In genomic region chr1:143729451-143730111, GRCh38 we compare ENCODE assay signal across 8 cellular contexts.
DNase-seq lines count a peak whose midpoint lies in the region; ATAC-seq, FAIRE-seq and TF ChIP-seq lines count a peak whose summit lies in the region.
"Not testable (repeated sequence)": the region's sequence is repeated elsewhere in the genome, so short reads cannot be mapped to it uniquely, and the experiment has no call there.

No MANE protein-coding gene starts in this region.

- H3K27ac Mint-ChIP-seq in activated naive CD4-positive, alpha-beta T cell treated with anti-CD3 and anti-CD28 coated beads, Interleukin-2, amount 10 ng/mL, durations not matched to agents 7 days and 5 days, result peak overlapping the region; percentile 93
- peak overlapping the region; percentile 99 for H3K27ac Mint-ChIP-seq in progenitor cell of endocrine pancreas

- H3K4me3 ChIP-seq in heart left ventricle, result peak overlapping the region in 1 of 12 donors; percentile 35

- peaks cover 0 to 59% (median 22%) of the 10 kb centered on the region in 9 donors for H3K27me3 ChIP-seq in heart left ventricle

- CTCF ChIA-PET in activated naive CD4-positive, alpha-beta T cell treated with anti-CD3 and anti-CD28 coated beads, Interleukin-2, amount 10 ng/mL, durations not matched to agents 7 days and 5 days (lab: Charles Lee), result not testable (repeated sequence)

- not testable (repeated sequence) for H3K36me3 ChIP-seq in heart left ventricle

- ATAC-seq in GM18867 (IDR thresholded peaks at IDR 0.05; ENCODE audit: unreplicated experiment), result peak; percentile 69
- ATAC-seq in HG03378 (IDR thresholded peaks at IDR 0.05; ENCODE audit: unreplicated experiment), result peak; percentile 64
- ATAC-seq in heart left ventricle, result peak; percentile 47 to 95 (median 94)

- not testable (repeated sequence) for H3K36me3 Mint-ChIP-seq in activated naive CD4-positive, alpha-beta T cell treated with anti-CD3 and anti-CD28 coated beads, Interleukin-2, amount 10 ng/mL, durations not matched to agents 7 days and 5 days; progenitor cell of endocrine pancreas (ENCODE audit: insufficient read depth)

- in situ Hi-C loops in SK-MEL-5 (cut with HindIII; ENCODE audit: low pct_unique_long_range_greater_than_20kb, low sequenced_read_pairs), result not testable (repeated sequence)

- H3K4me1 ChIP-seq in heart left ventricle, result not testable (repeated sequence)

- not testable (repeated sequence) for DNase-seq in H54 (ENCODE audit: insufficient read length, low spot score); progenitor cell of endocrine pancreas (ENCODE audit: low spot score, unreplicated experiment)
- DNase-seq in SK-MEL-5 (ENCODE audit: low read depth, low spot score) (peak; percentile 51), heart left ventricle (peak in 1 of 5 donors; percentile 18)
- peak; percentile 55 for DNase-seq in activated naive CD4-positive, alpha-beta T cell treated with anti-CD3 and anti-CD28 coated beads, Interleukin-2, amount 10 ng/mL, durations not matched to agents 7 days and 5 days

- not testable (repeated sequence) for TF ChIP-seq CTCF in heart left ventricle (IDR thresholded peaks at IDR 0.05); progenitor cell of endocrine pancreas (IDR thresholded peaks at IDR 0.05; ENCODE audit: unreplicated experiment)

- FAIRE-seq in A204.1 (lab: Jason Lieb, UNC), result peak; percentile 27
- peak; percentile 85 for FAIRE-seq in H54 (lab: Jason Lieb, UNC)

- not testable (repeated sequence) for TF ChIP-seq POLR2A in H54 (IDR thresholded peaks at IDR 0.05; ENCODE audit: low read depth, low read length); heart left ventricle (IDR thresholded peaks at IDR 0.05)

- intact Hi-C loops in heart left ventricle (cut with DNase I), result not testable (repeated sequence)

- 0 to 3% methylated on average over 21 of the region's 39 CpGs; no CpG with 5 or more reads in 2 of the 4 donors for WGBS in heart left ventricle, 4 donors

- peaks cover 21% of the 10 kb centered on the region for H3K27me3 Mint-ChIP-seq in activated naive CD4-positive, alpha-beta T cell treated with anti-CD3 and anti-CD28 coated beads, Interleukin-2, amount 10 ng/mL, durations not matched to agents 7 days and 5 days
- H3K27me3 Mint-ChIP-seq in progenitor cell of endocrine pancreas, result not testable (repeated sequence)

- not testable (repeated sequence) for H3K9me3 Mint-ChIP-seq in activated naive CD4-positive, alpha-beta T cell treated with anti-CD3 and anti-CD28 coated beads, Interleukin-2, amount 10 ng/mL, durations not matched to agents 7 days and 5 days
- H3K9me3 Mint-ChIP-seq in progenitor cell of endocrine pancreas (ENCODE audit: low read depth), result peaks cover 11% of the 10 kb centered on the region

- H3K4me3 Mint-ChIP-seq in activated naive CD4-positive, alpha-beta T cell treated with anti-CD3 and anti-CD28 coated beads, Interleukin-2, amount 10 ng/mL, durations not matched to agents 7 days and 5 days, result peak overlapping the region; percentile 60
- H3K4me3 Mint-ChIP-seq in progenitor cell of endocrine pancreas (ENCODE audit: low read depth), result peak overlapping the region; percentile 48

- not testable (repeated sequence) for H3K4me1 Mint-ChIP-seq in activated naive CD4-positive, alpha-beta T cell treated with anti-CD3 and anti-CD28 coated beads, Interleukin-2, amount 10 ng/mL, durations not matched to agents 7 days and 5 days; progenitor cell of endocrine pancreas (ENCODE audit: low read depth)

- H3K27ac ChIP-seq in heart left ventricle, result not testable (repeated sequence)

- not testable (repeated sequence) for H3K9me3 ChIP-seq in heart left ventricle
